Comparison of ENCODE assay signal across 17 cellular contexts in the genomic region with DNA sequence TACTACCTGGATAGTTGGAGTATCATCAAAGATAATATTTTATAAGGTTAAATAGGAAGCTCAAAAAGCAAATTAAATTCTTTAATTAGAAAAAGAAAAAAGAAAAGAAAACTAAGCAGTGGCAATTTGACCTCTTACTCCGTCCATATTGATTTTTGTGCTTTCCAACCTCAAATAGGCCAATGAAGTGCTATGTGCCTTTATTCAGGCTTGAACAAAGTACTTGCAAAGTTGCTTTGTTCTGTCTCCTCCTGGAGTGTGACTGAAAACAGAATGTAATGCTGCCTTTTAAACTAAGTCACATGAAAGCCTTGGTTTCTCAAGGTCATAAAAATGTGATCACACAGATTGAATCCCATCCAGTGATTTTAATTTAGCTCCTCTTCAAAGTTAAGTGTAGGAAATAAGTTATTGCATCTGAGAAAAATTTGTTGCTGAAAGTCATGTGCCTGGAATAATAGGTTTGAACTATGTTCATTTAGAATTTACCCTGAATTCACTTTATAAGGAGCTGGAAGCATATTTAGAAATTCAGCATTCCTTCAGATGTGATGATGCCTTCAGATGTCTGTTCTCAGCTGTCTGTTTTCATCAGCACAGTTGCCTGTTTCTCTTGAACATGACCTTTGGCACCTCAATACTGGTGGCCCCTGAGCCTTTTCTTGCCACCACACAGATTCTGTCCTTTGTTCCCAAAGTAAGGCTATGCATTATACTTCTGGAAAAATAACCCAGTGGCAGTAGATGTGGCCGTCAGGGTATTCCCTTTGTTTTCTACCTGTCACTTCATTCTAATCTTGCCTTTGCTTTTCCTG. TPM values are rescaled to one million over a fixed set of nuclear protein-coding genes. Genes with fewer than 3 reads are reported as not detected.
DNase-seq lines count a peak whose midpoint lies in the region; ATAC-seq and TF ChIP-seq lines count a peak whose summit lies in the region.
"Had no signal": no experiment of that assay in that cellular context is flagged by ENCODE, and none has a peak within 500 bp of the region (broad histone marks: within the 10 kb centered on the region; RNA-seq: fewer than 3 reads in every experiment).

No MANE protein-coding gene starts in this region.

- H3K27me3 Mint-ChIP-seq in activated T-helper 17 cell treated with anti-CD3 and anti-CD28 coated beads, Interleukin-2, amount 50 U/mL, for 72 hours: no peaks in the 10 kb centered on the region
- H3K27me3 Mint-ChIP-seq: CD4-positive, alpha-beta T cell had no signal

- H3K4me1 Mint-ChIP-seq in activated T-helper 17 cell treated with anti-CD3 and anti-CD28 coated beads, Interleukin-2, amount 50 U/mL, for 72 hours: no peaks in the 10 kb centered on the region

- no peak overlapping the region for H3K4me3 ChIP-seq in DND-41 (ENCODE audit: low read depth in 1 of 2, low read length in 2 of 2)
- peak overlapping the region; percentile 23 for H3K4me3 ChIP-seq in Loucy (ENCODE audit: low read length, poor library complexity, severe bottlenecking)
- no peak overlapping the region for H3K4me3 ChIP-seq in rectal smooth muscle tissue (ENCODE audit: low read length)
- no peak overlapping the region for H3K4me3 ChIP-seq in gastroesophageal sphincter

- 0 out of 2 replicates have a peak, but pooled peaks cover 3% of the 10 kb centered on the region for H3F3A ChIP-seq in Loucy (ENCODE audit: low read depth)

- no peaks in the 10 kb centered on the region for H3K9me2 ChIP-seq in Loucy (replicated peaks; ENCODE audit: low read depth, low read length)

- peaks cover 18% of the 10 kb centered on the region for H3K4me1 ChIP-seq in DND-41 (ENCODE audit: insufficient read depth, low read length)
- H3K4me1 ChIP-seq in Loucy (ENCODE audit: insufficient read depth, low read length, poor library complexity, severe bottlenecking): peaks cover 61% of the 10 kb centered on the region
- H3K4me1 ChIP-seq in rectal smooth muscle tissue (ENCODE audit: control insufficient read depth, insufficient read depth, low read length): peaks cover 8% of the 10 kb centered on the region
- no peaks in the 10 kb centered on the region for H3K4me1 ChIP-seq in gastroesophageal sphincter

- no peaks in the 10 kb centered on the region for H3K9me3 ChIP-seq in DND-41 (ENCODE audit: insufficient read depth, low read length, severe bottlenecking)
- H3K9me3 ChIP-seq in Loucy (ENCODE audit: insufficient read depth, low read depth, low read length): peaks cover 9% of the 10 kb centered on the region; the same call in 1 of the 2 replicates
- peaks cover 0 to 15% (median 0%) of the 10 kb centered on the region in 3 donors for H3K9me3 ChIP-seq in gastroesophageal sphincter

- H3K36me3 Mint-ChIP-seq in activated T-helper 17 cell treated with anti-CD3 and anti-CD28 coated beads, Interleukin-2, amount 50 U/mL, for 72 hours (ENCODE audit: low read depth): peaks cover 6% of the 10 kb centered on the region

- no peak overlapping the region for H2AFZ ChIP-seq in DND-41 (ENCODE audit: low read depth, low read length)
- H2AFZ ChIP-seq in Loucy (ENCODE audit: low read length): no peak overlapping the region

- TF ChIP-seq POLR2A in gastroesophageal sphincter (IDR thresholded peaks at IDR 0.05): no peak

- ATAC-seq in DND-41 (ENCODE audit: insufficient read depth, low read depth): no peak
- no peak for ATAC-seq in activated T-helper 17 cell treated with anti-CD3 and anti-CD28 coated beads, Interleukin-2, amount 50 U/mL, for 72 hours (replicated peaks)
- no peak for ATAC-seq in gastroesophageal sphincter
- ATAC-seq: Panc1, Right ventricle myocardium inferior had no signal

- H3K36me3 ChIP-seq in DND-41 (ENCODE audit: insufficient read depth, low read length) (no peaks in the 10 kb centered on the region), Loucy (ENCODE audit: insufficient read depth, low read length) (peaks cover 2% of the 10 kb centered on the region; the same call in 1 of the 2 replicates), rectal smooth muscle tissue (ENCODE audit: control insufficient read depth, insufficient read depth, low read length) (no peaks in the 10 kb centered on the region), gastroesophageal sphincter (peaks cover 0 to 7% of the 10 kb centered on the region in 2 donors)

- H3K27ac Mint-ChIP-seq in activated T-helper 17 cell treated with anti-CD3 and anti-CD28 coated beads, Interleukin-2, amount 50 U/mL, for 72 hours: no peak overlapping the region
- H3K27ac Mint-ChIP-seq: CD4-positive, alpha-beta T cell had no signal

- H3K4me3 Mint-ChIP-seq in activated T-helper 17 cell treated with anti-CD3 and anti-CD28 coated beads, Interleukin-2, amount 50 U/mL, for 72 hours: no peak overlapping the region
- H3K4me3 Mint-ChIP-seq: CD4-positive, alpha-beta T cell had no signal

- H4K20me1 ChIP-seq in DND-41 (ENCODE audit: insufficient read depth, low read length) (no peaks in the 10 kb centered on the region), Loucy (ENCODE audit: insufficient read depth, low read length, poor library complexity, severe bottlenecking) (no peaks in the 10 kb centered on the region)

- no peaks in the 10 kb centered on the region for H3K79me2 ChIP-seq in DND-41 (ENCODE audit: insufficient read depth, low read length)
- no peaks in the 10 kb centered on the region; the same call in 1 of the 2 replicates for H3K79me2 ChIP-seq in Loucy (ENCODE audit: insufficient read depth, low read length)

- TF ChIP-seq CTCF in DND-41 (IDR thresholded peaks at IDR 0.05; ENCODE audit: borderline replicate concordance, extremely low read depth, low read length, poor library complexity, severe bottlenecking) (no peak), Loucy (conservative IDR thresholded peaks at IDR 0.05; ENCODE audit: low read length) (no peak), gastroesophageal sphincter (IDR thresholded peaks at IDR 0.05) (no peak)

- no peak for DNase-seq in DND-41
- peak; percentile 7 for DNase-seq in left kidney (ENCODE audit: low read depth, low spot score)
- DNase-seq in kidney glomerular epithelial cell (lab: John Stamatoyannopoulos, UW): no peak
- no peak for DNase-seq in activated effector memory CD4-positive, alpha-beta T cell treated with Interleukin-2 at 50 U/mL for 16 hours
- DNase-seq: AML-193; Calu3; CD4-positive, alpha-beta T cell; GOT3; NCI-H1105; NCI-H187; NCI-H510A had no signal

- H3K27me3 ChIP-seq in DND-41 (ENCODE audit: insufficient read depth, low read length, poor library complexity) (no peaks in the 10 kb centered on the region), Loucy (ENCODE audit: insufficient read depth, low read length, poor library complexity, severe bottlenecking) (no peaks in the 10 kb centered on the region), rectal smooth muscle tissue (ENCODE audit: control insufficient read depth, insufficient read depth, low read length) (no peaks in the 10 kb centered on the region), gastroesophageal sphincter (no peaks in the 10 kb centered on the region)

- no peak for TF ChIP-seq EP300 in gastroesophageal sphincter (IDR thresholded peaks at IDR 0.05)

- H3K9ac ChIP-seq in DND-41 (ENCODE audit: low read depth, low read length) (no peak overlapping the region), Loucy (ENCODE audit: low read depth, low read length, poor library complexity, severe bottlenecking) (no peak overlapping the region), rectal smooth muscle tissue (ENCODE audit: low read length) (no peak overlapping the region)

- peaks cover 5% of the 10 kb centered on the region for H3K9me3 Mint-ChIP-seq in activated T-helper 17 cell treated with anti-CD3 and anti-CD28 coated beads, Interleukin-2, amount 50 U/mL, for 72 hours

- H3K27ac ChIP-seq in DND-41 (ENCODE audit: low read length): peak overlapping the region; percentile 51; the same call in 1 of the 2 replicates
- peak overlapping the region; percentile 29 for H3K27ac ChIP-seq in rectal smooth muscle tissue (ENCODE audit: low read depth, low read length)
- H3K27ac ChIP-seq in gastroesophageal sphincter: no peak overlapping the region

- WGBS in gastroesophageal sphincter (ENCODE audit: low coverage in 1 of 2), 2 donors: 76 to 82% methylated on average over 2 of the region's 2 CpGs

- H3K4me2 ChIP-seq in DND-41 (ENCODE audit: insufficient read depth, low read length): no peak overlapping the region
- peak overlapping the region; percentile 56 for H3K4me2 ChIP-seq in Loucy (ENCODE audit: low read depth, low read length, poor library complexity, severe bottlenecking)

RNA-seq across cellular contexts. Expression of gene KIZ, which starts 48.8 kb away (rescaled TPM):
- 10 to 100 TPM in 1 of 2 donors, 1 to 10 TPM in 1; 9.7 to 10.5 TPM for total RNA-seq in activated T-helper 17 cell treated with anti-CD3 and anti-CD28 coated beads, Interleukin-2, amount 50 U/mL, for 72 hours
- total RNA-seq in gastroesophageal sphincter: 10 to 100 TPM; 19.9 to 31.0 (median 30.6) TPM

Comparison
In these comparisons a context has a peak if more than half of its experiments do, and no peak if none do; other contexts are left out.
1. H3K27ac ChIP-seq: peak in DND-41 (single experiment) and rectal smooth muscle tissue (single experiment); none in gastroesophageal sphincter (0 of 4).